Comparison of ENCODE assay signal across 17 cellular contexts in genomic region chr7:3592438-3593134, GRCh38.
DNase-seq lines count a peak whose midpoint lies in the region; ATAC-seq and TF ChIP-seq lines count a peak whose summit lies in the region.
"Had no signal": no experiment of that assay in that cellular context is flagged by ENCODE, and none has a peak within 500 bp of the region (broad histone marks: within the 10 kb centered on the region; RNA-seq: fewer than 3 reads in every experiment).

No MANE protein-coding gene starts in this region.

- POLR2A ChIA-PET in HEK293T (lab: Yijun Ruan, JAX), result no interaction called here

- peaks cover 6% of the 10 kb centered on the region for H3K27me3 Mint-ChIP-seq in nephron progenitor cell (ENCODE audit: low read depth, poor library complexity)
- H3K27me3 Mint-ChIP-seq: stimulated activated naive CD8-positive, alpha-beta T cell treated with anti-CD3 and anti-CD28 coated beads, Interleukin-15, amount 100 ng/mL, for 72 hours had no signal

- peaks cover 24% of the 10 kb centered on the region for H3K4me1 ChIP-seq in ectodermal cell (ENCODE audit: control insufficient read depth, insufficient read depth, low read length)
- H3K4me1 ChIP-seq: breast epithelium, right atrium auricular region had no signal

- H3K27me3 ChIP-seq in ectodermal cell (ENCODE audit: control insufficient read depth, insufficient read depth, low read length, poor library complexity, severe bottlenecking), result no peaks in the 10 kb centered on the region
- H3K27me3 ChIP-seq: BLaER1, breast epithelium, right atrium auricular region had no signal

- H3K36me3 ChIP-seq in ectodermal cell (ENCODE audit: control insufficient read depth, insufficient read depth, low read length), result no peaks in the 10 kb centered on the region
- H3K36me3 ChIP-seq: BLaER1, breast epithelium, right atrium auricular region had no signal

- DNase-seq in HEK293T (ENCODE audit: extremely low spot score) (no peak), NCI-H345 treated with DMSO at 0.1 percent for 48 hours (lab: John Stamatoyannopoulos, UW; ENCODE audit: unreplicated experiment) (peak; percentile 78), nephron progenitor cell (no peak), anterior cingulate cortex (lab: John Stamatoyannopoulos, UW) (no peak), GM19238 (ENCODE audit: insufficient read length, low spot score) (no peak), cerebellum (ENCODE audit: low spot score) (no peak)
- DNase-seq: activated CD4-positive, alpha-beta T cell treated with anti-CD3 and anti-CD28 coated beads, Interleukin-2, amount 10 ng/mL, durations not matched to agents 24 days and 14 days; GM23248; NCI-H1436; OCI-M1; stimulated activated naive CD8-positive, alpha-beta T cell treated with anti-CD3 and anti-CD28 coated beads, Interleukin-15, amount 100 ng/mL, for 72 hours; T-helper 2 cell had no signal

- H3K9me3 ChIP-seq in ectodermal cell (ENCODE audit: control insufficient read depth, low read length), result no peaks in the 10 kb centered on the region
- H3K9me3 ChIP-seq: BLaER1, breast epithelium, right atrium auricular region had no signal

- WGBS in ectodermal cell, 2 experiments, result 67 to 79% methylated on average over 7 to 9 of the region's 10 CpGs

- peaks cover 19% of the 10 kb centered on the region for H3K4me1 Mint-ChIP-seq in nephron progenitor cell
- H3K4me1 Mint-ChIP-seq: activated CD4-positive, alpha-beta T cell treated with anti-CD3 and anti-CD28 coated beads, Interleukin-2, amount 10 ng/mL, durations not matched to agents 24 days and 14 days; stimulated activated naive CD8-positive, alpha-beta T cell treated with anti-CD3 and anti-CD28 coated beads, Interleukin-15, amount 100 ng/mL, for 72 hours had no signal

- H3K9me3 Mint-ChIP-seq in nephron progenitor cell, result no peaks in the 10 kb centered on the region
- H3K9me3 Mint-ChIP-seq: activated CD4-positive, alpha-beta T cell treated with anti-CD3 and anti-CD28 coated beads, Interleukin-2, amount 10 ng/mL, durations not matched to agents 24 days and 14 days; stimulated activated naive CD8-positive, alpha-beta T cell treated with anti-CD3 and anti-CD28 coated beads, Interleukin-15, amount 100 ng/mL, for 72 hours had no signal

- no peak overlapping the region for H3K4me3 Mint-ChIP-seq in nephron progenitor cell
- H3K4me3 Mint-ChIP-seq: activated CD4-positive, alpha-beta T cell treated with anti-CD3 and anti-CD28 coated beads, Interleukin-2, amount 10 ng/mL, durations not matched to agents 24 days and 14 days; stimulated activated naive CD8-positive, alpha-beta T cell treated with anti-CD3 and anti-CD28 coated beads, Interleukin-15, amount 100 ng/mL, for 72 hours had no signal

- H3K27ac ChIP-seq in ectodermal cell (ENCODE audit: insufficient read depth, low read depth, low read length, poor library complexity, severe bottlenecking), result peak overlapping the region; percentile 69
- H3K27ac ChIP-seq: BLaER1, breast epithelium, GM23248, right atrium auricular region had no signal

- ATAC-seq in GM18861 (IDR thresholded peaks at IDR 0.05; ENCODE audit: unreplicated experiment), result no peak
- ATAC-seq: stimulated activated naive CD8-positive, alpha-beta T cell treated with anti-CD3 and anti-CD28 coated beads, Interleukin-15, amount 100 ng/mL, for 72 hours had no signal

- no peak overlapping the region for H3K4me3 ChIP-seq in ectodermal cell (ENCODE audit: insufficient read depth, low read depth, low read length)
- H3K4me3 ChIP-seq: BLaER1, breast epithelium, GM23248, right atrium auricular region had no signal

- no peak for TF ChIP-seq CTCF in nephron progenitor cell (IDR thresholded peaks at IDR 0.05)

- no peaks in the 10 kb centered on the region for H3K36me3 Mint-ChIP-seq in nephron progenitor cell (ENCODE audit: low read depth)

- peak overlapping the region; percentile 31 for H3K27ac Mint-ChIP-seq in nephron progenitor cell
- H3K27ac Mint-ChIP-seq: activated CD4-positive, alpha-beta T cell treated with anti-CD3 and anti-CD28 coated beads, Interleukin-2, amount 10 ng/mL, durations not matched to agents 24 days and 14 days; stimulated activated naive CD8-positive, alpha-beta T cell treated with anti-CD3 and anti-CD28 coated beads, Interleukin-15, amount 100 ng/mL, for 72 hours had no signal

- CTCF ChIA-PET in HEK293T (lab: Yijun Ruan, JAX), result no interaction called here

TF ChIP-seq in HEK293T, 16 proteins besides CTCF, POLR2A, EP300 and RAD21:
- TF ChIP-seq PKNOX1 (IDR thresholded peaks at IDR 0.05), result peak; percentile 69
- no peak for TF ChIP-seq ARNT (IDR thresholded peaks at IDR 0.05)
TF ChIP-seq in HEK293T: peak in this region for 1.
